Comparison of ENCODE assay signal across 1 cellular context in genomic region chr1:228348708-228349467, GRCh38.
TF ChIP-seq lines count a peak whose summit lies in the region.

No MANE protein-coding gene starts in this region.

TF ChIP-seq in GM23338, 12 proteins besides CTCF, POLR2A, EP300 and RAD21:
- TF ChIP-seq NANOG (IDR thresholded peaks at IDR 0.05; ENCODE audit: borderline replicate concordance) (no peak), REST (IDR thresholded peaks at IDR 0.05; ENCODE audit: unreplicated experiment) (no peak), ZNF462 (CRISPR knock-in tag; IDR thresholded peaks at IDR 0.05) (no peak), ETS1 (IDR thresholded peaks at IDR 0.05) (no peak), EZH2 (IDR thresholded peaks at IDR 0.05; ENCODE audit: low read depth, unreplicated experiment) (no peak), EZH2phosphoT487 (IDR thresholded peaks at IDR 0.05; ENCODE audit: unreplicated experiment) (no peak), ZNF114 (CRISPR knock-in tag; IDR thresholded peaks at IDR 0.05) (no peak), JUNB (IDR thresholded peaks at IDR 0.05; ENCODE audit: unreplicated experiment) (no peak)
